1 cellular context compared by ENCODE assay signal in genomic region chr2:133605031-133605773, GRCh38.
TF ChIP-seq lines count a peak whose summit lies in the region.

No MANE protein-coding gene starts in this region.

TF ChIP-seq in IMR-90, 13 proteins besides CTCF, POLR2A, EP300 and RAD21 (continued from another document):
- TF ChIP-seq FOS (IDR thresholded peaks at IDR 0.05; ENCODE audit: low read depth, low read length): peak; percentile 47; the same call in 1 of the 2 replicates
- no peak for TF ChIP-seq MXI1 (IDR thresholded peaks at IDR 0.05; ENCODE audit: borderline replicate concordance, low read depth, low read length)
- TF ChIP-seq USF2 (IDR thresholded peaks at IDR 0.05; ENCODE audit: low read depth, low read length): no peak
- TF ChIP-seq SMC3 (IDR thresholded peaks at IDR 0.05; ENCODE audit: low read depth, low read length): no peak
